ENCODE assay signal across 17 cellular contexts in the genomic region with DNA sequence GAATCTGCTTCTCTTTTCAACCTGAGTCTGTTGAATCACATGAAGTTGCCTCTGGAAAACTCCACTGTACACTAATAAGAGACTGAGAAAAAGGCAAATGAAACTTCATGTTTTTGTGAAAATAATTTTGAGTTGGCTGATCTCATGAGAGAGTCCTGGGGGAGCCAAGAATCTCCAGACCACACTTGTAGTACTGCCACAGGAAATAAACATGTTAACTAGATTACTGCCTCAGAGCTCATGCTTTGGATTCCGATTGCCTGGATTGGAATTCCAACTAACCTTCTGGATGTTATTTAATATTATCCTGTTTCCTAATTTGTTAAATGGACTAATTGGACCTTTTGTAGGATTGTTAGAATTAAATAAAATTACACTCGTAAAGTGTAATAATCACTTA. TPM values are rescaled to one million over a fixed set of nuclear protein-coding genes. Genes with fewer than 3 reads are reported as not detected.
A peak's percentile ranks its signal among the peaks of the same experiment; 100 is the strongest.
DNase-seq lines count a peak whose midpoint lies in the region; ATAC-seq and TF ChIP-seq lines count a peak whose summit lies in the region.
"Had no signal": no experiment of that assay in that cellular context is flagged by ENCODE, and none has a peak within 500 bp of the region (broad histone marks: within the 10 kb centered on the region; RNA-seq: fewer than 3 reads in every experiment).

No MANE protein-coding gene starts in this region.

- H3K4me1 ChIP-seq in SJSA1 (replicated peaks), result peaks cover 24% of the 10 kb centered on the region
- H3K4me1 ChIP-seq: BLaER1 had no signal

- H3K9me3 Mint-ChIP-seq in natural killer cell (no peaks in the 10 kb centered on the region), MCF 10A (ENCODE audit: unreplicated experiment) (no peaks in the 10 kb centered on the region)
- H3K9me3 Mint-ChIP-seq in activated CD4-positive, alpha-beta T cell treated with anti-CD3 and anti-CD28 coated beads for 36 hours (ENCODE audit: low read depth), result peaks cover 3% of the 10 kb centered on the region
- H3K9me3 Mint-ChIP-seq: activated naive CD4-positive, alpha-beta T cell treated with anti-CD3 and anti-CD28 coated beads, Interleukin-2, amount 50 U/mL, for 72 hours had no signal

- H3K27me3 Mint-ChIP-seq in natural killer cell (ENCODE audit: low read depth in 2 of 2) (no peaks in the 10 kb centered on the region), MCF 10A (ENCODE audit: insufficient read depth, unreplicated experiment) (no peaks in the 10 kb centered on the region)
- H3K27me3 Mint-ChIP-seq in activated CD4-positive, alpha-beta T cell treated with anti-CD3 and anti-CD28 coated beads for 36 hours, result no peaks in the 10 kb centered on the region

- H3K36me3 ChIP-seq in SJSA1, result peaks cover 36% of the 10 kb centered on the region
- H3K36me3 ChIP-seq: transverse colon had no signal

- peak overlapping the region; percentile 75 for H3K27ac ChIP-seq in SJSA1
- H3K27ac ChIP-seq: BLaER1, transverse colon had no signal

- no TSS peak for BruUV-seq in MCF 10A (replicated peaks; lab: Mats Ljungman, UMichigan)

- no peaks in the 10 kb centered on the region for H3K9me3 ChIP-seq in SJSA1 (replicated peaks)
- H3K9me3 ChIP-seq: transverse colon had no signal

- CTCF ChIA-PET in activated CD4-positive, alpha-beta T cell treated with anti-CD3 and anti-CD28 coated beads for 36 hours (lab: Charles Lee), result interaction anchor here (1.3 kb wide), 1 partner anchor 12 kb away, joined by 5 read pairs; no protein-coding TSS in a partner anchor
- CTCF ChIA-PET in MCF 10A (lab: Yijun Ruan, JAX), result interaction anchor here (0.6 to 1.0 kb wide), 3 partner anchors 9 to 1502 kb away, joined by 3 to 4 read pairs (median 3); no protein-coding TSS in a partner anchor

- H3K4me3 Mint-ChIP-seq in natural killer cell (no peak overlapping the region), MCF 10A (ENCODE audit: unreplicated experiment) (no peak overlapping the region)
- H3K4me3 Mint-ChIP-seq in activated CD4-positive, alpha-beta T cell treated with anti-CD3 and anti-CD28 coated beads for 36 hours, result no peak overlapping the region

- TF ChIP-seq CTCF in natural killer cell (IDR thresholded peaks at IDR 0.05) (no peak), MCF 10A (IDR thresholded peaks at IDR 0.05; ENCODE audit: unreplicated experiment) (no peak)

- intact Hi-C loops in natural killer cell (cut with micrococcal nuclease), result no loop called here
- intact Hi-C loops in activated CD4-positive, alpha-beta T cell treated with anti-CD3 and anti-CD28 coated beads for 36 hours (cut with DNase I, micrococcal nuclease), result no loop called here
- intact Hi-C loops in MCF 10A (cut with micrococcal nuclease), result no loop called here

- H3K36me3 Mint-ChIP-seq in natural killer cell (no peaks in the 10 kb centered on the region), MCF 10A (ENCODE audit: insufficient read depth, unreplicated experiment) (peaks cover 46% of the 10 kb centered on the region)
- peaks cover 62% of the 10 kb centered on the region for H3K36me3 Mint-ChIP-seq in activated CD4-positive, alpha-beta T cell treated with anti-CD3 and anti-CD28 coated beads for 36 hours (ENCODE audit: low read depth)

- no peaks in the 10 kb centered on the region for H3K27me3 ChIP-seq in SJSA1 (replicated peaks)
- H3K27me3 ChIP-seq: BLaER1, transverse colon had no signal

- POLR2A ChIA-PET in activated CD4-positive, alpha-beta T cell treated with anti-CD3 and anti-CD28 coated beads for 36 hours (lab: Charles Lee), result interaction anchor here (0.7 kb wide), 1 partner anchor 172 kb away, joined by 3 read pairs; no protein-coding TSS in a partner anchor
- POLR2A ChIA-PET in MCF 10A (lab: Yijun Ruan, JAX), result interaction anchor here (0.9 to 1.1 kb wide), 3 partner anchors 11 to 71 kb away, joined by 3 to 4 read pairs (median 3); a partner anchor contains a TSS

- H3K4me3 ChIP-seq in SJSA1, result no peak overlapping the region
- H3K4me3 ChIP-seq: BLaER1, transverse colon had no signal

- H3K27ac Mint-ChIP-seq in natural killer cell (no peak overlapping the region), MCF 10A (ENCODE audit: low read depth, unreplicated experiment) (no peak overlapping the region)
- H3K27ac Mint-ChIP-seq in activated CD4-positive, alpha-beta T cell treated with anti-CD3 and anti-CD28 coated beads for 36 hours, result no peak overlapping the region

- DNase-seq in AG20443 (ENCODE audit: low spot score) (peak; percentile 76), SJSA1 (ENCODE audit: low read depth in 1 of 2, low spot score in 2 of 2) (peak; percentile 55 to 71), fibroblast of gingiva (ENCODE audit: low read depth) (peak; percentile 72), non-pigmented ciliary epithelial cell (ENCODE audit: low read depth) (peak; percentile 35), natural killer cell (no peak), MCF 10A (ENCODE audit: unreplicated experiment) (no peak), DMS153 treated with DMSO at 0.1 percent for 48 hours (lab: John Stamatoyannopoulos, UW; ENCODE audit: unreplicated experiment) (no peak)
- no peak for DNase-seq in activated CD4-positive, alpha-beta T cell treated with anti-CD3 and anti-CD28 coated beads for 36 hours
- DNase-seq: activated CD8-positive, alpha-beta memory T cell treated with anti-CD3 and anti-CD28 coated beads, Interleukin-2, amount 50 U/mL, for 48 hours; cerebellar nuclear complex; hippocampal formation; stimulated activated CD4-positive, alpha-beta T cell treated with anti-CD3 and anti-CD28 coated beads, Interleukin-4, amount 100 ng/mL, for 1 hour; T-helper 1 cell; transverse colon had no signal

- ATAC-seq in natural killer cell, result no peak
- no peak for ATAC-seq in activated CD4-positive, alpha-beta T cell treated with anti-CD3 and anti-CD28 coated beads for 36 hours
- ATAC-seq: activated naive CD4-positive, alpha-beta T cell treated with anti-CD3 and anti-CD28 coated beads, Interleukin-2, amount 50 U/mL, for 72 hours; HepG2 had no signal

- peaks cover 12 to 21% of the 10 kb centered on the region in 2 donors for H3K4me1 Mint-ChIP-seq in natural killer cell
- peaks cover 2% of the 10 kb centered on the region for H3K4me1 Mint-ChIP-seq in activated CD4-positive, alpha-beta T cell treated with anti-CD3 and anti-CD28 coated beads for 36 hours
- peaks cover 12% of the 10 kb centered on the region for H3K4me1 Mint-ChIP-seq in MCF 10A (ENCODE audit: insufficient read depth, unreplicated experiment)

RNA-seq across cellular contexts. Expression of a gene that starts 25.2 kb away (rescaled TPM):
- total RNA-seq in SJSA1 (2014; rRNA removed; shearing (Covaris generic)), result 41.9 and 47.8 TPM in 2 replicates
- total RNA-seq in natural killer cell, result 10 to 100 TPM; 10.5 to 14.0 (median 12.7) TPM
- total RNA-seq in activated CD4-positive, alpha-beta T cell treated with anti-CD3 and anti-CD28 coated beads for 36 hours, result 10 to 100 TPM; 36.0 to 50.5 TPM
- total RNA-seq in MCF 10A (2022), result 19.2 and 21.4 TPM in 2 replicates

Comparison
In these comparisons a context has a peak if more than half of its experiments do, and no peak if none do; other contexts are left out.
1. DNase-seq: peak in AG20443 (single experiment), SJSA1 (2 of 2), fibroblast of gingiva (single experiment) and non-pigmented ciliary epithelial cell (single experiment); none in natural killer cell (single experiment), activated CD4-positive, alpha-beta T cell treated with anti-CD3 and anti-CD28 coated beads for 36 hours (single experiment), MCF 10A (single experiment) and DMS153 treated with DMSO at 0.1 percent for 48 hours (single experiment).